Comparison of ENCODE assay signal across 13 cellular contexts in genomic region chr17:29884995-29885394, GRCh38.
DNase-seq lines count a peak whose midpoint lies in the region; ATAC-seq and TF ChIP-seq lines count a peak whose summit lies in the region.
"Had no signal": no experiment of that assay in that cellular context is flagged by ENCODE, and none has a peak within 500 bp of the region (broad histone marks: within the 10 kb centered on the region; RNA-seq: fewer than 3 reads in every experiment).

No MANE protein-coding gene starts in this region.

- H3K4me1 ChIP-seq in neutrophil (ENCODE audit: control insufficient read depth in 1 of 2, insufficient read depth in 1 of 2, low read depth in 1 of 2, low read length in 1 of 2) = peaks cover 28 to 40% of the 10 kb centered on the region in 2 experiments
- H3K4me1 ChIP-seq: Caco-2, SJSA1 had no signal

- no peak for TF ChIP-seq POLR2A in NB4 (IDR thresholded peaks at IDR 0.05; ENCODE audit: extremely low read depth, insufficient read length)

- H3K4me3 ChIP-seq in HL-60 (replicated peaks; ENCODE audit: insufficient read depth, low read length) = no peak overlapping the region
- H3K4me3 ChIP-seq in NB4 (ENCODE audit: low read depth, low read length) = no peak overlapping the region
- H3K4me3 ChIP-seq in neutrophil (ENCODE audit: low read depth in 1 of 2, low read length in 1 of 2) = no peak overlapping the region
- H3K4me3 ChIP-seq: SJSA1 had no signal

- no peaks in the 10 kb centered on the region for H3K27me3 ChIP-seq in HL-60 (ENCODE audit: insufficient read depth, poor library complexity, severe bottlenecking)
- no peaks in the 10 kb centered on the region for H3K27me3 ChIP-seq in neutrophil
- H3K27me3 ChIP-seq: SJSA1 had no signal

- DNase-seq in HL-60 (ENCODE audit: low read depth in 1 of 2, low spot score in 1 of 2) = peak; percentile 73 to 75
- DNase-seq in NB4 (ENCODE audit: low read depth) = peak; percentile 44
- peak; percentile 22 for DNase-seq in SKM-1 (lab: John Stamatoyannopoulos, UW; ENCODE audit: unreplicated experiment)
- no peak for DNase-seq in midbrain (lab: John Stamatoyannopoulos, UW)
- DNase-seq: Caco-2, DMS153, NCI-H1436, NCI-H2081, NCI-H774 had no signal

- TF ChIP-seq CTCF in HL-60 (IDR thresholded peaks at IDR 0.05; ENCODE audit: insufficient read depth, low read length) (no peak), NB4 (IDR thresholded peaks at IDR 0.05; ENCODE audit: low read depth, low read length) (no peak), neutrophil (IDR thresholded peaks at IDR 0.05) (no peak)

- no peak for ATAC-seq in GM21723 (IDR thresholded peaks at IDR 0.05; ENCODE audit: unreplicated experiment)
- ATAC-seq in HG03095 (IDR thresholded peaks at IDR 0.05; ENCODE audit: unreplicated experiment) = no peak

- H3K36me3 ChIP-seq in neutrophil = no peaks in the 10 kb centered on the region

- H3K27ac ChIP-seq in HL-60 (replicated peaks) (peak overlapping the region; percentile 35), neutrophil (peak overlapping the region; percentile 58)
- H3K27ac ChIP-seq: SJSA1 had no signal

- H3K9me3 ChIP-seq in neutrophil = no peaks in the 10 kb centered on the region
- H3K9me3 ChIP-seq: Caco-2, SJSA1 had no signal
